22 cellular contexts compared by ENCODE assay signal in genomic region chr17:20257008-20257407, GRCh38.
A peak's percentile ranks its signal among the peaks of the same experiment; 100 is the strongest.
DNase-seq lines count a peak whose midpoint lies in the region; ATAC-seq and TF ChIP-seq lines count a peak whose summit lies in the region.
"Had no signal": no experiment of that assay in that cellular context is flagged by ENCODE, and none has a peak within 500 bp of the region (broad histone marks: within the 10 kb centered on the region; RNA-seq: fewer than 3 reads in every experiment).

No MANE protein-coding gene starts in this region.

- H3K27me3 ChIP-seq in psoas muscle (ENCODE audit: insufficient read depth in 3 of 3, low read length in 2 of 3) = no peaks in the 10 kb centered on the region
- H3K27me3 ChIP-seq: BE2C, BLaER1 had no signal

- no peak for TF ChIP-seq CTCF in HEK293 (tag by site-specific recombination; IDR thresholded peaks at IDR 0.05)
- TF ChIP-seq CTCF in psoas muscle (IDR thresholded peaks at IDR 0.05) = no peak

- CTCF ChIA-PET in HEK293 (lab: Yijun Ruan, JAX) = interaction anchor here (0.9 to 1.0 kb wide), 3 partner anchors 30 to 264 kb away, joined by 3 to 7 read pairs (median 4); no protein-coding TSS in a partner anchor
- CTCF ChIA-PET in HEK293T (lab: Yijun Ruan, JAX) = no interaction called here

- H3K4me3 ChIP-seq in HEK293 (ENCODE audit: low read depth, low read length) (no peak overlapping the region), psoas muscle (no peak overlapping the region)
- H3K4me3 ChIP-seq: BLaER1, GM12878 had no signal

- no peak overlapping the region for H3K27ac ChIP-seq in HEK293 (ENCODE audit: extremely low read depth, low read depth, low read length)
- H3K27ac ChIP-seq in psoas muscle = peak overlapping the region; percentile 25
- H3K27ac ChIP-seq: BLaER1 had no signal

- peaks cover 20 to 29% of the 10 kb centered on the region in 2 experiments for H3K36me3 ChIP-seq in HEK293 (ENCODE audit: control insufficient read depth in 2 of 2, insufficient read depth in 1 of 2, low read length in 2 of 2)
- peaks cover 0 to 4% of the 10 kb centered on the region in 2 donors for H3K36me3 ChIP-seq in psoas muscle (ENCODE audit: insufficient read depth in 1 of 2, low read depth in 1 of 2)
- H3K36me3 ChIP-seq: BE2C had no signal

- DNase-seq in HEK293T (ENCODE audit: extremely low spot score) (no peak), psoas muscle (no peak), NCI-H2081 (lab: John Stamatoyannopoulos, UW) (no peak), NCI-H748 (lab: John Stamatoyannopoulos, UW; ENCODE audit: unreplicated experiment) (no peak)
- DNase-seq: 8988T; ACHN; BE2C; C1 segment of cervical spinal cord; CD4-positive, alpha-beta memory T cell; CD4-positive, CD25-positive, alpha-beta regulatory T cell; CD8-positive, alpha-beta memory T cell; COR-L47; DMS 273 treated with DMSO at 0.1 percent for 48 hours; DMS153; DMS53; DMS79; DND-41; EL; GDM1 had no signal

- 66 to 75% (median 72%) methylated on average over 1 of the region's 1 CpG for WGBS in psoas muscle, 3 donors

- intact Hi-C loops in psoas muscle (cut with DNase I) = no loop called here

- POLR2A ChIA-PET in HEK293 (lab: Yijun Ruan, JAX) (no interaction called here), HEK293T (lab: Yijun Ruan, JAX) (no interaction called here)

- H3K9me3 ChIP-seq in HEK293 (ENCODE audit: control insufficient read depth, insufficient read depth, low read depth, low read length) (no peaks in the 10 kb centered on the region), psoas muscle (no peaks in the 10 kb centered on the region)
- H3K9me3 ChIP-seq: BE2C had no signal

- H3K4me1 ChIP-seq in HEK293 (ENCODE audit: control insufficient read depth, insufficient read depth, low read length) = peaks cover 6% of the 10 kb centered on the region; the same call in 1 of the 2 replicates
- H3K4me1 ChIP-seq in psoas muscle = no peaks in the 10 kb centered on the region
- H3K4me1 ChIP-seq: BE2C, BLaER1 had no signal

- no peak for ATAC-seq in psoas muscle
- ATAC-seq: GM12878 had no signal

TF ChIP-seq in HEK293, 187 proteins besides CTCF, POLR2A, EP300 and RAD21:
- TF ChIP-seq ZNF629 (tag by site-specific recombination; IDR thresholded peaks at IDR 0.05) = peak; percentile 36; the same call in 1 of the 2 replicates
- peak; percentile 83 for TF ChIP-seq ATF2 (tag by site-specific recombination; IDR thresholded peaks at IDR 0.05; ENCODE audit: low read depth)
- TF ChIP-seq ZNF654 (tag by site-specific recombination; IDR thresholded peaks at IDR 0.05; ENCODE audit: low read depth) = no peak
- TF ChIP-seq ZNF146 (tag by site-specific recombination; IDR thresholded peaks at IDR 0.05) = no peak

TF ChIP-seq in HEK293T, 16 proteins besides CTCF, POLR2A, EP300 and RAD21:
- TF ChIP-seq NFRKB (IDR thresholded peaks at IDR 0.05) (no peak), FOXA1 (IDR thresholded peaks at IDR 0.05) (no peak), HDGF (IDR thresholded peaks at IDR 0.05; ENCODE audit: borderline replicate concordance) (no peak), ZNF384 (IDR thresholded peaks at IDR 0.05) (no peak), L3MBTL2 (conservative IDR thresholded peaks at IDR 0.05) (0 out of 2 replicates have a peak, but pooled peaks have one; percentile 28)
